Comparison of ENCODE assay signal across 18 cellular contexts in the genomic region with DNA sequence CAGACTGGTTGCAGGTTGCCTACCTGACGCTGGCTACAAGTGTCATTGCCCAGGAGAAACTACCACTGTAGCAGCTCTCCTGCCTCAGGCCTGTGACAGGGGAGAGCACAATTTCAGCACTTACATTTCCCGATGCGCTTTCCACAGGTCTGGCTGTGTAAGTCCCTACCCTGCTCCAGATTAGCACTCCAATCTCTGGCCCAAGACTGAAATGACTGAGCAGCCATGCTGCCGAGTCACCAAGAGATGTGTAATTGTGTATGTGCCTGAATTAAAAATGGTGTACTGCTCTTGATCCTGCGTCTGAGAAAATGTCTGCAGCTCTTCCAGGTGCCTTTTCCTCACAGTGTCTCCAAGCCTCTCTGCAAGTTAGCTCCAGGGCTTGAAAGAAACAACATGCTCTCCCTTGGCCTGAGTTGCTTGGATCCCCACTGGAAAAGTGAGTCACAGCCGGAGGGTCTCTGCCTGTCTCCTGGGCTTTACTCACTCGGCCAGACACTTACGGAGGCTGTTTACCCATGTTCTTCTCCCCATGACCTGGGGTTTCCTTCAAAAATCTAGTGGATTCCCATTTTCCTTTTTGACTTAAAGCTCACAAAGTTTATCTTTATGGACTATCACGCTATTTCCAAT.
DNase-seq lines count a peak whose midpoint lies in the region; ATAC-seq, FAIRE-seq and TF ChIP-seq lines count a peak whose summit lies in the region.
"Had no signal": no experiment of that assay in that cellular context is flagged by ENCODE, and none has a peak within 500 bp of the region (broad histone marks: within the 10 kb centered on the region; RNA-seq: fewer than 3 reads in every experiment).

No MANE protein-coding gene starts in this region.

- CTCF ChIA-PET in H1 (lab: Charles Lee; ENCODE audit: partially characterized antibody): interaction anchor here (0.9 to 1.5 kb wide), 7 partner anchors 11 to 302 kb away, joined by 3 to 4 read pairs (median 3); no protein-coding TSS in a partner anchor

- no peak overlapping the region for H3K9ac ChIP-seq in DND-41 (ENCODE audit: low read depth, low read length)
- no peak overlapping the region for H3K9ac ChIP-seq in H1 (replicated peaks in 1 of 4; ENCODE audit: extremely low read depth in 1 of 4, low read depth in 3 of 4, low read length in 3 of 4)
- no peak overlapping the region for H3K9ac ChIP-seq in mesendoderm (ENCODE audit: low read length)
- H3K9ac ChIP-seq: GM23248 had no signal

- H2BK15ac ChIP-seq in H1 (ENCODE audit: low read length): no peak overlapping the region
- no peak overlapping the region for H2BK15ac ChIP-seq in mesendoderm (replicated peaks; ENCODE audit: low read depth)

- H3K4ac ChIP-seq in H1 (replicated peaks; ENCODE audit: insufficient read length, low read depth, low read length): no peak overlapping the region
- H3K4ac ChIP-seq in mesendoderm (ENCODE audit: low read depth, low read length): no peak overlapping the region

- H3K27ac ChIP-seq in DND-41 (ENCODE audit: low read length) (no peak overlapping the region), H1 (ENCODE audit: low read depth, low read length) (no peak overlapping the region), mesendoderm (ENCODE audit: low read depth, low read length) (no peak overlapping the region)
- H3K27ac ChIP-seq: GM23248, RWPE1 had no signal

- TF ChIP-seq POLR2A in H1 (IDR thresholded peaks at IDR 0.05; ENCODE audit: control extremely low read depth in 1 of 2, low read depth in 2 of 2, low read length in 2 of 2): no peak

- H2BK20ac ChIP-seq in H1 (ENCODE audit: low read length): no peak overlapping the region

- POLR2A ChIA-PET in H1 (lab: Charles Lee; ENCODE audit: partially characterized antibody): no interaction called here

- no peaks in the 10 kb centered on the region for H3K79me2 ChIP-seq in DND-41 (ENCODE audit: insufficient read depth, low read length)
- H3K79me2 ChIP-seq in H1 (ENCODE audit: control insufficient read depth in 1 of 2, insufficient read depth in 2 of 2, low read length in 2 of 2): no peaks in the 10 kb centered on the region
- no peaks in the 10 kb centered on the region for H3K79me2 ChIP-seq in mesendoderm (ENCODE audit: control insufficient read depth, insufficient read depth, low read length)

- H3K4me1 ChIP-seq in DND-41 (ENCODE audit: insufficient read depth, low read length) (no peaks in the 10 kb centered on the region), H1 (replicated peaks in 1 of 4; ENCODE audit: control insufficient read depth in 3 of 4, insufficient read depth in 4 of 4, low read length in 3 of 4) (peaks cover 0 to 3% (median 0%) of the 10 kb centered on the region in 4 experiments; a peak in 1 of 7 replicates), mesendoderm (ENCODE audit: control insufficient read depth, low read depth, low read length) (no peaks in the 10 kb centered on the region)

- H4K20me1 ChIP-seq in DND-41 (ENCODE audit: insufficient read depth, low read length) (no peaks in the 10 kb centered on the region), H1 (replicated peaks in 1 of 2; ENCODE audit: control insufficient read depth in 1 of 2, insufficient read depth in 2 of 2, low read length in 2 of 2) (no peaks in the 10 kb centered on the region)

- no peak for DNase-seq in DND-41
- no peak for DNase-seq in H1 (ENCODE audit: low read depth in 1 of 2, low spot score in 2 of 2)
- DNase-seq in mesendoderm: peak; percentile 2
- DNase-seq in activated CD4-positive, CD25-positive, alpha-beta regulatory T cell (lab: John Stamatoyannopoulos, UW): no peak
- DNase-seq in effector CD4-positive, alpha-beta T cell: no peak
- no peak for DNase-seq in cerebellar cortex (ENCODE audit: low spot score)
- DNase-seq: C1 segment of cervical spinal cord, DMS 273 treated with DMSO at 0.1 percent for 48 hours, GM23248, NCI-H1048, NCI-H1436 treated with DMSO at 0.1 percent for 48 hours, NCI-H2081, NCI-H510A, OCI-M1 had no signal

- ATAC-seq in DND-41 (ENCODE audit: insufficient read depth, low read depth) (0 out of 3 replicates have a peak, but pooled peaks have one; percentile 22), HG03025 (IDR thresholded peaks at IDR 0.05; ENCODE audit: low FRiP score, unreplicated experiment) (peak; percentile 12), GM19023 (IDR thresholded peaks at IDR 0.05; ENCODE audit: unreplicated experiment) (no peak)

- H3K4me2 ChIP-seq in DND-41 (ENCODE audit: insufficient read depth, low read length) (no peak overlapping the region), H1 (ENCODE audit: insufficient read depth in 1 of 2, low read depth in 2 of 2, low read length in 2 of 2) (no peak overlapping the region), mesendoderm (ENCODE audit: low read length) (no peak overlapping the region)

- no peak overlapping the region for H2BK12ac ChIP-seq in H1 (ENCODE audit: low read depth, low read length)

- H4K91ac ChIP-seq in H1 (replicated peaks; ENCODE audit: insufficient read length, low read length): no peak overlapping the region

- no peak overlapping the region for H3K14ac ChIP-seq in H1 (ENCODE audit: insufficient read length)

- 92% methylated on average over 9 of the region's 9 CpGs; no CpG with 5 or more reads in 1 of the 2 experiments for WGBS in H1 (ENCODE audit: extremely low coverage in 1 of 2, insufficient coverage in 1 of 2, insufficient read length in 1 of 2, insufficient replicate concordance in 2 of 2, low coverage in 1 of 2, low lambda C conversion rate in 2 of 2, missing lambda C conversion rate in 1 of 2), 2 experiments
- no CpG with 5 or more reads among the region's 9 CpGs for WGBS in mesendoderm (ENCODE audit: extremely low coverage, insufficient coverage, low lambda C conversion rate)

- H4K8ac ChIP-seq in H1 (ENCODE audit: extremely low read depth, insufficient read depth, low read length): no peak overlapping the region
- no peak overlapping the region for H4K8ac ChIP-seq in mesendoderm (ENCODE audit: low read depth, low read length)

- H3K56ac ChIP-seq in H1 (replicated peaks; ENCODE audit: insufficient read length, low read depth, low read length) (no peak overlapping the region), mesendoderm (ENCODE audit: low read length) (no peak overlapping the region)

- no peak for TF ChIP-seq RAD21 in H1 (IDR thresholded peaks at IDR 0.05 in 1 of 2, conservative IDR thresholded peaks at IDR 0.05 in 1 of 2; ENCODE audit: low read depth in 2 of 2, low read length in 2 of 2)

- H4K5ac ChIP-seq in H1 (ENCODE audit: insufficient read length, low read depth, low read length) (no peak overlapping the region), mesendoderm (ENCODE audit: low read length) (no peak overlapping the region)

- H3K4me3 ChIP-seq in DND-41 (ENCODE audit: low read depth in 1 of 2, low read length in 2 of 2): no peak overlapping the region
- no peak overlapping the region for H3K4me3 ChIP-seq in H1 (ENCODE audit: extremely low read depth in 1 of 4, insufficient read depth in 2 of 4, low read depth in 3 of 4, low read length in 4 of 4)
- no peak overlapping the region for H3K4me3 ChIP-seq in mesendoderm (ENCODE audit: low read length)
- H3K4me3 ChIP-seq: GM23248 had no signal

- H3K27me3 ChIP-seq in DND-41 (ENCODE audit: insufficient read depth, low read length, poor library complexity) (no peaks in the 10 kb centered on the region), H1 (replicated peaks in 1 of 4; ENCODE audit: control insufficient read depth in 3 of 4, extremely low read depth in 1 of 4, insufficient read depth in 3 of 4, low read length in 3 of 4) (no peaks in the 10 kb centered on the region), mesendoderm (ENCODE audit: insufficient read depth, low read length, poor library complexity) (no peaks in the 10 kb centered on the region)

- H3K18ac ChIP-seq in H1 (ENCODE audit: extremely low read depth, low read length) (no peak overlapping the region), mesendoderm (ENCODE audit: low read length) (no peak overlapping the region)

- H2BK120ac ChIP-seq in H1 (replicated peaks; ENCODE audit: low read depth, low read length) (no peak overlapping the region), mesendoderm (ENCODE audit: low read depth, low read length) (no peak overlapping the region)

- H2AK5ac ChIP-seq in H1 (ENCODE audit: low read depth, low read length): no peak overlapping the region
- no peak overlapping the region for H2AK5ac ChIP-seq in mesendoderm (ENCODE audit: low read length)

- H2AFZ ChIP-seq in DND-41 (ENCODE audit: low read depth, low read length) (no peak overlapping the region), H1 (ENCODE audit: low read length) (0 out of 2 replicates have a peak overlapping the region, but pooled peaks have one; percentile 17)
- H2AFZ ChIP-seq: GM23248 had no signal

- no peak for TF ChIP-seq CTCF in DND-41 (IDR thresholded peaks at IDR 0.05; ENCODE audit: borderline replicate concordance, extremely low read depth, low read length, poor library complexity, severe bottlenecking)
- TF ChIP-seq CTCF in H1 (IDR thresholded peaks at IDR 0.05; ENCODE audit: control extremely low read depth in 1 of 3, insufficient read depth in 1 of 3, low read depth in 1 of 3, low read length in 3 of 3): no peak

- H3K9me3 ChIP-seq in DND-41 (ENCODE audit: insufficient read depth, low read length, severe bottlenecking): no peaks in the 10 kb centered on the region
- no peaks in the 10 kb centered on the region for H3K9me3 ChIP-seq in H1 (ENCODE audit: insufficient read depth in 2 of 2, low read depth in 1 of 2, low read length in 1 of 2)

- no peak overlapping the region for H2BK5ac ChIP-seq in H1 (ENCODE audit: low read depth, low read length)
- H2BK5ac ChIP-seq in mesendoderm (ENCODE audit: low read length): no peak overlapping the region

- H3K23me2 ChIP-seq in H1 (ENCODE audit: low read depth, low read length): no peaks in the 10 kb centered on the region

- no peak for TF ChIP-seq EP300 in H1 (IDR thresholded peaks at IDR 0.05; ENCODE audit: borderline replicate concordance in 1 of 2, low read depth in 2 of 2, low read length in 2 of 2)

- H3K79me1 ChIP-seq in H1 (ENCODE audit: low read depth, low read length) (no peaks in the 10 kb centered on the region), mesendoderm (ENCODE audit: low read length) (no peaks in the 10 kb centered on the region)

- H3K23ac ChIP-seq in H1 (ENCODE audit: insufficient read length): no peak overlapping the region
- no peak overlapping the region for H3K23ac ChIP-seq in mesendoderm (ENCODE audit: low read length)

- no peaks in the 10 kb centered on the region for H3K36me3 ChIP-seq in DND-41 (ENCODE audit: insufficient read depth, low read length)
- H3K36me3 ChIP-seq in H1 (ENCODE audit: control insufficient read depth in 2 of 4, insufficient read depth in 4 of 4, low read length in 3 of 4): no peaks in the 10 kb centered on the region
- no peaks in the 10 kb centered on the region for H3K36me3 ChIP-seq in mesendoderm (ENCODE audit: control insufficient read depth, insufficient read depth, low read length)

- no peak for FAIRE-seq in H1 (lab: Jason Lieb, UNC)
- FAIRE-seq: A204.1 had no signal

TF ChIP-seq in H1, 55 proteins besides CTCF, POLR2A, EP300 and RAD21 (continues in another document):
- TF ChIP-seq RXRA (IDR thresholded peaks at IDR 0.05; ENCODE audit: insufficient read depth, low read depth, low read length): no peak
- no peak for TF ChIP-seq TCF12 (IDR thresholded peaks at IDR 0.05; ENCODE audit: low read depth, low read length)
- no peak for TF ChIP-seq NRF1 (IDR thresholded peaks at IDR 0.05; ENCODE audit: low read depth, low read length)
